Comparison of ENCODE assay signal across 1 cellular context in the genomic region with DNA sequence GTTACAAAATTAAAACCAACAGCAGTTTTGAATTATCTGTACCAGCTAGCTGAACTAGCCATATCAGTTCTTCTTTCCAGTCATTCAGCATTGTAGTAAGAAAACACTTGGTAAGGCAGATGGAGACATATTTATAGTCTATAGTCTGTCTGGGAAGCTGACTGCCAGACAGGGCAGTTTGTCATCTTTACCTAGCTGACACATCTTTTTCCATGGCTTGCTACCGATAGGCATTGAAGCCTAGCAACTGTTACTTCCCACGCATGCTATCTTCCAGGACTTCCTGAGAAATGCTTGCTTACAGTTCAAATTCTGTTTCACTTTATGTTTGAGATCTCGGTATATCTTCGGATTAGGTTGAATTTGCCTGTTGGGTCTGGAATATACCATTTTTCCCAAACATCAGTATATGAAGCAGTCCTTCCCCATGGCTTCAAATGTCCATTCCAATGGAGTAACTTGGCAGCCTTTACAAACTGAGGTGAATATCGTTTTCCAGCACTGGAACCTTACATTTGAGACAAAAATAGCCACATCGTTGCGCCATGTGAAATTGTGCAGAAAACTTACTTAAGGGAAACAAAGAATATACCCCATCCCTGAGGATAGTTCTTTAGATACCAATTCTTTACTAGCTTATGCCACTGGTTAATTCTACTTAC.
TF ChIP-seq lines count a peak whose summit lies in the region.

No MANE protein-coding gene starts in this region.

TF ChIP-seq in GM12878, 131 proteins besides CTCF, POLR2A, EP300 and RAD21:
- TF ChIP-seq, protein P1, sequence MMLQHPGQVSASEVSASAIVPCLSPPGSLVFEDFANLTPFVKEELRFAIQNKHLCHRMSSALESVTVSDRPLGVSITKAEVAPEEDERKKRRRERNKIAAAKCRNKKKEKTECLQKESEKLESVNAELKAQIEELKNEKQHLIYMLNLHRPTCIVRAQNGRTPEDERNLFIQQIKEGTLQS (IDR thresholded peaks at IDR 0.05; ENCODE audit: borderline replicate concordance, extremely low read depth, low read depth, low read length): no peak
- no peak for TF ChIP-seq MTA3 (IDR thresholded peaks at IDR 0.05; ENCODE audit: borderline replicate concordance, low read length)
- TF ChIP-seq, protein P2, sequence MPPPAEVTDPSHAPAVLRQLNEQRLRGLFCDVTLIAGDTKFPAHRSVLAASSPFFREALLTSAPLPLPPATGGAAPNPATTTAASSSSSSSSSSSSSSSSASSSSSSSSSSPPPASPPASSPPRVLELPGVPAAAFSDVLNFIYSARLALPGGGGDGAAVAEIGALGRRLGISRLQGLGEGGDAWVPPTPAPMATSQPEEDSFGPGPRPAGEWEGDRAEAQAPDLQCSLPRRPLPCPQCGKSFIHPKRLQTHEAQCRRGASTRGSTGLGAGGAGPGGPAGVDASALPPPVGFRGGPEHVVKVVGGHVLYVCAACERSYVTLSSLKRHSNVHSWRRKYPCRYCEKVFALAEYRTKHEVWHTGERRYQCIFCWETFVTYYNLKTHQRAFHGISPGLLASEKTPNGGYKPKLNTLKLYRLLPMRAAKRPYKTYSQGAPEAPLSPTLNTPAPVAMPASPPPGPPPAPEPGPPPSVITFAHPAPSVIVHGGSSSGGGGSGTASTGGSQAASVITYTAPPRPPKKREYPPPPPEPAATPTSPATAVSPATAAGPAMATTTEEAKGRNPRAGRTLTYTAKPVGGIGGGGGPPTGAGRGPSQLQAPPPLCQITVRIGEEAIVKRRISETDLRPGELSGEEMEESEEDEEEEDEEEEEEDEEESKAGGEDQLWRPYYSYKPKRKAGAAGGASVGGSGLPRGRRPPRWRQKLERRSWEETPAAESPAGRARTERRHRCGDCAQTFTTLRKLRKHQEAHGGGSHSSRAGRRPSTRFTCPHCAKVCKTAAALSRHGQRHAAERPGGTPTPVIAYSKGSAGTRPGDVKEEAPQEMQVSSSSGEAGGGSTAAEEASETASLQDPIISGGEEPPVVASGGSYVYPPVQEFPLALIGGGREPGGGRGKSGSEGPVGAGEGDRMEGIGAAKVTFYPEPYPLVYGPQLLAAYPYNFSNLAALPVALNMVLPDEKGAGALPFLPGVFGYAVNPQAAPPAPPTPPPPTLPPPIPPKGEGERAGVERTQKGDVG (CRISPR knock-in tag; IDR thresholded peaks at IDR 0.05): no peak
